Comparison of ENCODE assay signal across 14 cellular contexts in genomic region chr11:86923993-86924766, GRCh38. TPM values are rescaled to one million over a fixed set of nuclear protein-coding genes. Genes with fewer than 3 reads are reported as not detected.
DNase-seq lines count a peak whose midpoint lies in the region; ATAC-seq, FAIRE-seq and TF ChIP-seq lines count a peak whose summit lies in the region.
"Had no signal": no experiment of that assay in that cellular context is flagged by ENCODE, and none has a peak within 500 bp of the region (broad histone marks: within the 10 kb centered on the region; RNA-seq: fewer than 3 reads in every experiment).

No MANE protein-coding gene starts in this region.

- POLR2A ChIA-PET in T-cell (lab: Charles Lee) = no interaction called here

- H3K4me1 ChIP-seq in esophagus squamous epithelium = peaks cover 0 to 17% (median 5%) of the 10 kb centered on the region in 3 donors
- H3K4me1 ChIP-seq: colonic mucosa had no signal

- in situ Hi-C loops in Caki2 (cut with HindIII; ENCODE audit: low pct_unique_long_range_greater_than_20kb, low sequenced_read_pairs) = no loop called here

- H3K27me3 ChIP-seq in esophagus squamous epithelium = no peaks in the 10 kb centered on the region
- H3K27me3 ChIP-seq: colonic mucosa had no signal

- CTCF ChIA-PET in activated naive CD4-positive, alpha-beta T cell treated with anti-CD3 and anti-CD28 coated beads, Interleukin-2, amount 10 ng/mL, durations not matched to agents 7 days and 5 days (lab: Charles Lee) = interaction anchor here (0.8 to 1.1 kb wide), 2 partner anchors 54 to 468 kb away, joined by 3 to 4 read pairs; no protein-coding TSS in a partner anchor
- CTCF ChIA-PET in T-cell (lab: Charles Lee) = interaction anchor here in 1 of 2 donors (0.9 kb wide), 1 partner anchor 15 kb away, joined by 3 read pairs; no protein-coding TSS in a partner anchor

- peaks cover 48% of the 10 kb centered on the region for H3K4me1 Mint-ChIP-seq in nephron
- no peaks in the 10 kb centered on the region for H3K4me1 Mint-ChIP-seq in activated naive CD4-positive, alpha-beta T cell treated with anti-CD3 and anti-CD28 coated beads, Interleukin-2, amount 10 ng/mL, durations not matched to agents 7 days and 5 days
- H3K4me1 Mint-ChIP-seq in T-cell = no peaks in the 10 kb centered on the region

- H3K9me3 Mint-ChIP-seq in nephron (no peaks in the 10 kb centered on the region), T-cell (no peaks in the 10 kb centered on the region)
- no peaks in the 10 kb centered on the region for H3K9me3 Mint-ChIP-seq in activated naive CD4-positive, alpha-beta T cell treated with anti-CD3 and anti-CD28 coated beads, Interleukin-2, amount 10 ng/mL, durations not matched to agents 7 days and 5 days

- H3K27ac Mint-ChIP-seq in nephron (peak overlapping the region; percentile 92 to 98 (median 98)), T-cell (no peak overlapping the region)
- H3K27ac Mint-ChIP-seq in activated naive CD4-positive, alpha-beta T cell treated with anti-CD3 and anti-CD28 coated beads, Interleukin-2, amount 10 ng/mL, durations not matched to agents 7 days and 5 days = no peak overlapping the region

- DNase-seq in Caki2 (ENCODE audit: low read depth) (peak; percentile 89), RCC 7860 (ENCODE audit: low spot score) (peak; percentile 50), glomerular visceral epithelial cell (ENCODE audit: extremely low spot score) (peak; percentile 72), esophagus squamous epithelium (lab: John Stamatoyannopoulos, UW) (no peak), T-cell (no peak)
- DNase-seq in activated naive CD4-positive, alpha-beta T cell treated with anti-CD3 and anti-CD28 coated beads, Interleukin-2, amount 10 ng/mL, durations not matched to agents 7 days and 5 days = no peak
- DNase-seq: activated naive CD4-positive, alpha-beta T cell treated with Interleukin-2 at 50 U/mL for 16 hours; AML-193; colonic mucosa; NCI-H774; stimulated activated CD4-positive, alpha-beta T cell treated with anti-CD3 and anti-CD28 coated beads, Interleukin-15, amount 100 ng/mL, for 24 hours had no signal

- peak overlapping the region in 1 of 4 donors; percentile 13 for H3K27ac ChIP-seq in esophagus squamous epithelium
- H3K27ac ChIP-seq: colonic mucosa had no signal

- H3K4me3 ChIP-seq in esophagus squamous epithelium = no peak overlapping the region
- H3K4me3 ChIP-seq: colonic mucosa had no signal

- peaks cover 17% of the 10 kb centered on the region for H3K36me3 Mint-ChIP-seq in nephron (ENCODE audit: low read depth)
- no peaks in the 10 kb centered on the region for H3K36me3 Mint-ChIP-seq in activated naive CD4-positive, alpha-beta T cell treated with anti-CD3 and anti-CD28 coated beads, Interleukin-2, amount 10 ng/mL, durations not matched to agents 7 days and 5 days
- H3K36me3 Mint-ChIP-seq in T-cell = no peaks in the 10 kb centered on the region

- FAIRE-seq in RCC 7860 (lab: Jason Lieb, UNC) = peak; percentile 71
- FAIRE-seq: TTC549 had no signal

- TF ChIP-seq CTCF in nephron (IDR thresholded peaks at IDR 0.05; ENCODE audit: unreplicated experiment in 3 of 3) = no peak
- TF ChIP-seq CTCF in esophagus squamous epithelium (IDR thresholded peaks at IDR 0.05) = no peak

- H3K9me3 ChIP-seq in esophagus squamous epithelium = no peaks in the 10 kb centered on the region
- H3K9me3 ChIP-seq: colonic mucosa had no signal

- no peak for TF ChIP-seq POLR2A in esophagus squamous epithelium (IDR thresholded peaks at IDR 0.05)

- no peak for ATAC-seq in T-cell (replicated peaks in 1 of 4)
- no peak for ATAC-seq in esophagus mucosa

- H3K4me3 Mint-ChIP-seq in nephron = peak overlapping the region; percentile 4 to 36 (median 12)
- H3K4me3 Mint-ChIP-seq in activated naive CD4-positive, alpha-beta T cell treated with anti-CD3 and anti-CD28 coated beads, Interleukin-2, amount 10 ng/mL, durations not matched to agents 7 days and 5 days = no peak overlapping the region
- no peak overlapping the region for H3K4me3 Mint-ChIP-seq in T-cell

- 83 to 88% methylated on average over 6 of the region's 6 CpGs for WGBS in esophagus squamous epithelium, 2 donors

- no peaks in the 10 kb centered on the region for H3K27me3 Mint-ChIP-seq in nephron (ENCODE audit: low read depth)
- peaks cover 12% of the 10 kb centered on the region for H3K27me3 Mint-ChIP-seq in activated naive CD4-positive, alpha-beta T cell treated with anti-CD3 and anti-CD28 coated beads, Interleukin-2, amount 10 ng/mL, durations not matched to agents 7 days and 5 days
- peaks cover 0 to 4% of the 10 kb centered on the region in 2 donors for H3K27me3 Mint-ChIP-seq in T-cell

- no peaks in the 10 kb centered on the region for H3K36me3 ChIP-seq in esophagus squamous epithelium
- H3K36me3 ChIP-seq: colonic mucosa had no signal

- intact Hi-C loops in esophagus squamous epithelium (cut with DNase I) = no loop called here

RNA-seq across cellular contexts. Expression of gene FZD4, which starts 31.0 kb away (rescaled TPM):
- 0.17 and 0.81 TPM in 2 replicates for total RNA-seq in Caki2 (2014; rRNA removed; shearing (Covaris generic); ENCODE audit: low replicate concordance)
- total RNA-seq in esophagus squamous epithelium (10 to 100 TPM in 1 of 4 donors, 1 to 10 TPM in 3; 1.1 to 14.3 (median 6.8) TPM), T-cell (under 1 TPM in 3 of 5 donors, not detected in 2; 0.13 to 0.35 (median 0.20) TPM), esophagus mucosa (3.3 TPM)

Comparison
In these comparisons a context has a peak if more than half of its experiments do, and no peak if none do; other contexts are left out.
1. DNase-seq: peak in Caki2 (single experiment), RCC 7860 (single experiment) and glomerular visceral epithelial cell (single experiment); none in activated naive CD4-positive, alpha-beta T cell treated with anti-CD3 and anti-CD28 coated beads, Interleukin-2, amount 10 ng/mL, durations not matched to agents 7 days and 5 days (single experiment), esophagus squamous epithelium (single experiment) and T-cell (0 of 34).
2. H3K27ac Mint-ChIP-seq: peak in nephron (3 of 3); none in activated naive CD4-positive, alpha-beta T cell treated with anti-CD3 and anti-CD28 coated beads, Interleukin-2, amount 10 ng/mL, durations not matched to agents 7 days and 5 days (single experiment) and T-cell (0 of 2).
3. H3K4me3 Mint-ChIP-seq: peak in nephron (3 of 3); none in activated naive CD4-positive, alpha-beta T cell treated with anti-CD3 and anti-CD28 coated beads, Interleukin-2, amount 10 ng/mL, durations not matched to agents 7 days and 5 days (single experiment) and T-cell (0 of 3).